In genomic region chr2:43594875-43595274, GRCh38 we compare ENCODE assay signal across 9 cellular contexts. TPM values are rescaled to one million over a fixed set of nuclear protein-coding genes. Genes with fewer than 3 reads are reported as not detected.
DNase-seq lines count a peak whose midpoint lies in the region; ATAC-seq and TF ChIP-seq lines count a peak whose summit lies in the region.
"Had no signal": no experiment of that assay in that cellular context is flagged by ENCODE, and none has a peak within 500 bp of the region (broad histone marks: within the 10 kb centered on the region; RNA-seq: fewer than 3 reads in every experiment).

No MANE protein-coding gene starts in this region.

- H3K9ac ChIP-seq in mesendoderm (ENCODE audit: low read length) = no peak overlapping the region

- H3K27me3 Mint-ChIP-seq in brain = peaks cover 12% of the 10 kb centered on the region

- H3K27ac ChIP-seq in left ventricle myocardium inferior (replicated peaks) (no peak overlapping the region), mesendoderm (ENCODE audit: low read depth, low read length) (no peak overlapping the region), vagina (no peak overlapping the region)

- intact Hi-C loops in left ventricle myocardium inferior (cut with micrococcal nuclease) (no loop called here), Right ventricle myocardium inferior (cut with DNase I) (loop anchor here (5.0 kb wide), 1 partner anchor 783 kb away; no protein-coding TSS in a partner anchor), vagina (cut with DNase I) (no loop called here)

- DNase-seq in left ventricle myocardium inferior (no peak), Right ventricle myocardium inferior (ENCODE audit: missing footprints) (no peak), mesendoderm (no peak), vagina (ENCODE audit: extremely low spot score in 2 of 2) (no peak), NCI-H1694 (lab: John Stamatoyannopoulos, UW) (no peak)
- DNase-seq: activated CD4-positive, alpha-beta T cell treated with anti-CD3 and anti-CD28 coated beads, Interleukin-2, amount 50 U/mL, for 1 hour had no signal

- H3K4me3 ChIP-seq in left ventricle myocardium inferior (peak overlapping the region; percentile 86), mesendoderm (ENCODE audit: low read length) (no peak overlapping the region), vagina (peak overlapping the region; percentile 79 to 87)

- H3K79me1 ChIP-seq in mesendoderm (ENCODE audit: low read length) = peaks cover 5% of the 10 kb centered on the region

- H3K4me1 ChIP-seq in left ventricle myocardium inferior (peaks cover 25% of the 10 kb centered on the region), mesendoderm (ENCODE audit: control insufficient read depth, low read depth, low read length) (no peaks in the 10 kb centered on the region), vagina (peaks cover 25% of the 10 kb centered on the region)

- H3K4ac ChIP-seq in mesendoderm (ENCODE audit: low read depth, low read length) = no peak overlapping the region

- H3K36me3 Mint-ChIP-seq in brain = no peaks in the 10 kb centered on the region

- no peak for ATAC-seq in Right ventricle myocardium inferior
- ATAC-seq in GM18858 (IDR thresholded peaks at IDR 0.05; ENCODE audit: unreplicated experiment) = no peak
- no peak for ATAC-seq in HG03280 (IDR thresholded peaks at IDR 0.05; ENCODE audit: unreplicated experiment)

- H3K4me1 Mint-ChIP-seq in brain = peaks cover 43% of the 10 kb centered on the region

- no peaks in the 10 kb centered on the region for H3K9me3 ChIP-seq in left ventricle myocardium inferior (replicated peaks)
- H3K9me3 ChIP-seq in vagina = no peaks in the 10 kb centered on the region

- peak overlapping the region; percentile 97 to 100 (median 98) for H3K27ac Mint-ChIP-seq in brain

- H2AK5ac ChIP-seq in mesendoderm (ENCODE audit: low read length) = no peak overlapping the region

- H2BK15ac ChIP-seq in mesendoderm (replicated peaks; ENCODE audit: low read depth) = no peak overlapping the region

- H3K18ac ChIP-seq in mesendoderm (ENCODE audit: low read length) = no peak overlapping the region

- 100% methylated on average over 2 of the region's 3 CpGs for WGBS in mesendoderm (ENCODE audit: extremely low coverage, insufficient coverage, low lambda C conversion rate)

- no peaks in the 10 kb centered on the region for H3K9me3 Mint-ChIP-seq in brain

- H3K4me2 ChIP-seq in mesendoderm (ENCODE audit: low read length) = peak overlapping the region; percentile 88

- H3K36me3 ChIP-seq in left ventricle myocardium inferior (peaks cover 22% of the 10 kb centered on the region), mesendoderm (ENCODE audit: control insufficient read depth, insufficient read depth, low read length) (no peaks in the 10 kb centered on the region), vagina (peaks cover 0 to 22% of the 10 kb centered on the region in 2 donors)

- no peak overlapping the region for H2BK5ac ChIP-seq in mesendoderm (ENCODE audit: low read length)

- no peak for TF ChIP-seq POLR2A in vagina (IDR thresholded peaks at IDR 0.05)

- H3K27me3 ChIP-seq in left ventricle myocardium inferior (ENCODE audit: low read depth) (no peaks in the 10 kb centered on the region), mesendoderm (ENCODE audit: insufficient read depth, low read length, poor library complexity) (no peaks in the 10 kb centered on the region), vagina (no peaks in the 10 kb centered on the region)

- TF ChIP-seq CTCF in left ventricle myocardium inferior (IDR thresholded peaks at IDR 0.05; ENCODE audit: borderline replicate concordance) (no peak), brain (conservative IDR thresholded peaks at IDR 0.05) (no peak), vagina (IDR thresholded peaks at IDR 0.05) (no peak)

- H3K23ac ChIP-seq in mesendoderm (ENCODE audit: low read length) = no peak overlapping the region

- H4K5ac ChIP-seq in mesendoderm (ENCODE audit: low read length) = no peak overlapping the region

- H2BK120ac ChIP-seq in mesendoderm (ENCODE audit: low read depth, low read length) = no peak overlapping the region

- H3K79me2 ChIP-seq in mesendoderm (ENCODE audit: control insufficient read depth, insufficient read depth, low read length) = peaks cover 8% of the 10 kb centered on the region

- no peak overlapping the region for H3K56ac ChIP-seq in mesendoderm (ENCODE audit: low read length)

- H4K8ac ChIP-seq in mesendoderm (ENCODE audit: low read depth, low read length) = no peak overlapping the region

- H3K4me3 Mint-ChIP-seq in brain = peak overlapping the region; percentile 95 to 99 (median 97)

RNA-seq across cellular contexts. Expression of gene THADA, which starts 1.0 kb away (rescaled TPM):
- 15.4 TPM for total RNA-seq in left ventricle myocardium inferior
- total RNA-seq in Right ventricle myocardium inferior = 10.5 TPM
- 17.8 TPM for polyA plus RNA-seq in brain (ENCODE audit: insufficient read depth, low read depth, low replicate concordance)
- 10.2 TPM for polyA plus RNA-seq in mesendoderm (2013, experiment 1 of 2)
- 10.1 TPM for polyA plus RNA-seq in mesendoderm (2013, experiment 2 of 2)
- 32.2 TPM for total RNA-seq in vagina

RNA-seq across cellular contexts. Expression of gene PLEKHH2, which starts 42.2 kb away (rescaled TPM):
- total RNA-seq in left ventricle myocardium inferior (1.3 TPM), Right ventricle myocardium inferior (1.1 TPM), vagina (27.5 TPM)
- polyA plus RNA-seq in brain (ENCODE audit: insufficient read depth, low read depth, low replicate concordance) = 1.0 TPM
- polyA plus RNA-seq in mesendoderm (2013, experiment 1 of 2) = 2.0 TPM
- 2.1 TPM for polyA plus RNA-seq in mesendoderm (2013, experiment 2 of 2)

Comparison
In these comparisons a context has a peak if more than half of its experiments do, and no peak if none do; other contexts are left out.
1. RNA of gene PLEKHH2, which starts 42.2 kb away (total RNA-seq): 27.5 TPM in vagina (single experiment); 1.3 TPM in left ventricle myocardium inferior (single experiment) and 1.1 TPM in Right ventricle myocardium inferior (single experiment); every median in the first group is over 10 times any median in the second.